8 cellular contexts compared by ENCODE assay signal in genomic region chr11:107858217-107859070, GRCh38. TPM values are rescaled to one million over a fixed set of nuclear protein-coding genes. Genes with fewer than 3 reads are reported as not detected.
A peak's percentile ranks its signal among the peaks of the same experiment; 100 is the strongest.
DNase-seq lines count a peak whose midpoint lies in the region; ATAC-seq, FAIRE-seq and TF ChIP-seq lines count a peak whose summit lies in the region.

SLC35F2 (minus strand) TSS chr11:107858787; CDS start chr11:107858767, 20 bp downstream.

- no peak within 1 kb of the TSS for H3K56ac ChIP-seq in H9 (ENCODE audit: insufficient read length, low read depth, low read length)

- H3K14ac ChIP-seq in H9 (ENCODE audit: insufficient read depth, low read length): peak within 1 kb of the TSS; percentile 61

- peaks cover 18% of the 10 kb centered on the region for H3F3A ChIP-seq in MM.1S (ENCODE audit: insufficient read depth, low read length)

- H4K8ac ChIP-seq in H9 (replicated peaks; ENCODE audit: insufficient read length, low read depth, low read length): no peak within 1 kb of the TSS

- H3T11ph ChIP-seq in H9 (ENCODE audit: low read length): no peak within 1 kb of the TSS

- no peak for TF ChIP-seq POLR2A in heart left ventricle (IDR thresholded peaks at IDR 0.05)

- no peak for FAIRE-seq in urothelium cell line (lab: Jason Lieb, UNC)

- H2AK5ac ChIP-seq in H9 (ENCODE audit: insufficient read length, low read length): no peak within 1 kb of the TSS

- no peak within 1 kb of the TSS for H4K91ac ChIP-seq in H9 (ENCODE audit: insufficient read length, low read depth, low read length)

- no peak within 1 kb of the TSS for H4K5ac ChIP-seq in H9 (ENCODE audit: insufficient read length, low read depth, low read length)

- H2BK12ac ChIP-seq in H9 (ENCODE audit: insufficient read length, low read depth, low read length): no peak within 1 kb of the TSS

- H3K27ac Mint-ChIP-seq in H9 (peak within 1 kb of the TSS; percentile 95 to 98 (median 97)), progenitor cell of endocrine pancreas (peak within 1 kb of the TSS; percentile 95)
- H3K27ac Mint-ChIP-seq in activated naive CD4-positive, alpha-beta T cell treated with anti-CD3 and anti-CD28 coated beads for 36 hours: peak within 1 kb of the TSS; percentile 91

- H3K23ac ChIP-seq in H9 (ENCODE audit: insufficient read length, low read depth, low read length): no peak within 1 kb of the TSS

- H2BK5ac ChIP-seq in H9 (ENCODE audit: insufficient read length, low read length): no peak within 1 kb of the TSS

- H3K9ac ChIP-seq in H9 (ENCODE audit: extremely low read depth, insufficient read length, low read length): peak within 1 kb of the TSS; percentile 54
- H3K9ac ChIP-seq in MM.1S (ENCODE audit: low read length): peak within 1 kb of the TSS; percentile 73

- intact Hi-C loops in activated naive CD4-positive, alpha-beta T cell treated with anti-CD3 and anti-CD28 coated beads for 36 hours (cut with micrococcal nuclease): loop anchor here (1.0 to 5.0 kb wide), 12 partner anchors 18 to 1781 kb away; partner anchors contain the start of genes AASDHPPT, ALKBH8, ATM and CUL5
- intact Hi-C loops in heart left ventricle (cut with DNase I): no loop called here

- H2AFZ ChIP-seq in H9 (ENCODE audit: low read length) (peak within 1 kb of the TSS; percentile 92), MM.1S (ENCODE audit: low read length) (peak within 1 kb of the TSS; percentile 86)

- H3K4me1 ChIP-seq in H9 (ENCODE audit: insufficient read depth, low read length): no peaks in the 10 kb centered on the region; the same call in 1 of the 2 replicates
- peaks cover 9% of the 10 kb centered on the region; the same call in 1 of the 2 replicates for H3K4me1 ChIP-seq in MM.1S (ENCODE audit: low read length)
- H3K4me1 ChIP-seq in heart left ventricle: peaks cover 0 to 23% (median 13%) of the 10 kb centered on the region in 12 donors

- H3K36me3 Mint-ChIP-seq in H9 (ENCODE audit: insufficient read depth in 1 of 3, low read depth in 3 of 3): peaks cover 0 to 2% (median 0%) of the 10 kb centered on the region in 3 experiments; a peak in 1 of 7 replicates
- peaks cover 4% of the 10 kb centered on the region for H3K36me3 Mint-ChIP-seq in activated naive CD4-positive, alpha-beta T cell treated with anti-CD3 and anti-CD28 coated beads for 36 hours (ENCODE audit: low read depth)
- peaks cover 2% of the 10 kb centered on the region for H3K36me3 Mint-ChIP-seq in progenitor cell of endocrine pancreas (ENCODE audit: insufficient read depth)

- no peaks in the 10 kb centered on the region for H3K9me2 ChIP-seq in MM.1S (replicated peaks; ENCODE audit: insufficient read depth, low read length)

- H3K9me3 Mint-ChIP-seq in H9 (no peaks in the 10 kb centered on the region), progenitor cell of endocrine pancreas (ENCODE audit: low read depth) (no peaks in the 10 kb centered on the region)
- no peaks in the 10 kb centered on the region for H3K9me3 Mint-ChIP-seq in activated naive CD4-positive, alpha-beta T cell treated with anti-CD3 and anti-CD28 coated beads for 36 hours

- H3K4ac ChIP-seq in H9 (ENCODE audit: low read depth, low read length): no peak within 1 kb of the TSS

- H2BK120ac ChIP-seq in H9 (ENCODE audit: low read depth, low read length, poor library complexity, severe bottlenecking): no peak within 1 kb of the TSS

- no peaks in the 10 kb centered on the region for H4K20me1 ChIP-seq in H9 (ENCODE audit: control insufficient read depth, insufficient read depth, insufficient read length)
- H4K20me1 ChIP-seq in MM.1S (ENCODE audit: insufficient read depth, low read length): no peaks in the 10 kb centered on the region

- TF ChIP-seq CTCF in H9 (conservative IDR thresholded peaks at IDR 0.05) (peak; percentile 11; the same call in 1 of the 3 replicates), MM.1S (IDR thresholded peaks at IDR 0.05; ENCODE audit: low read length) (peak; percentile 30), heart left ventricle (IDR thresholded peaks at IDR 0.05) (peak in 1 of 12 donors; percentile 10), progenitor cell of endocrine pancreas (IDR thresholded peaks at IDR 0.05; ENCODE audit: unreplicated experiment) (no peak)

- in situ Hi-C loops in SK-MEL-5 (cut with HindIII; ENCODE audit: low pct_unique_long_range_greater_than_20kb, low sequenced_read_pairs): no loop called here

- H3K27me3 Mint-ChIP-seq in H9 (ENCODE audit: low read depth) (peaks cover 17% of the 10 kb centered on the region), progenitor cell of endocrine pancreas (peaks cover 10% of the 10 kb centered on the region)
- H3K27me3 Mint-ChIP-seq in activated naive CD4-positive, alpha-beta T cell treated with anti-CD3 and anti-CD28 coated beads for 36 hours (ENCODE audit: low read depth): no peaks in the 10 kb centered on the region

- H3K27ac ChIP-seq in H9 (ENCODE audit: insufficient read length, low read depth, low read length) (no peak within 1 kb of the TSS), MM.1S (ENCODE audit: low read length) (peak within 1 kb of the TSS; percentile 81), heart left ventricle (peak within 1 kb of the TSS in 7 of 12 donors; percentile 1 to 64 (median 24))

- no CpG with 5 or more reads among the region's 73 CpGs for WGBS in H9 (ENCODE audit: extremely low coverage, insufficient read length, low lambda C conversion rate)
- WGBS in heart left ventricle, 4 donors: 0 to 2% (median 1%) methylated on average over 31 to 73 of the region's 73 CpGs

- H3K4me3 Mint-ChIP-seq in H9: peak within 1 kb of the TSS; percentile 94
- H3K4me3 Mint-ChIP-seq in activated naive CD4-positive, alpha-beta T cell treated with anti-CD3 and anti-CD28 coated beads for 36 hours: peak within 1 kb of the TSS; percentile 95
- H3K4me3 Mint-ChIP-seq in progenitor cell of endocrine pancreas (ENCODE audit: low read depth): peak within 1 kb of the TSS; percentile 94

- CTCF ChIA-PET in activated naive CD4-positive, alpha-beta T cell treated with anti-CD3 and anti-CD28 coated beads for 36 hours (lab: Charles Lee): interaction anchor here (0.7 kb wide), 1 partner anchor 33 kb away, joined by 4 read pairs; no protein-coding TSS in a partner anchor

- DNase-seq in H9 (peak; percentile 86), MM.1S (peak; percentile 91), SK-MEL-5 (ENCODE audit: low read depth, low spot score) (peak; percentile 64), heart left ventricle (peak; percentile 41 to 78 (median 51)), progenitor cell of endocrine pancreas (ENCODE audit: low spot score, unreplicated experiment) (peak; percentile 64), urothelium cell line (ENCODE audit: low spot score) (peak; percentile 82)
- peak; percentile 77 for DNase-seq in activated naive CD4-positive, alpha-beta T cell treated with anti-CD3 and anti-CD28 coated beads for 36 hours

- H3K4me1 Mint-ChIP-seq in H9 (peaks cover 16 to 27% of the 10 kb centered on the region in 2 experiments), progenitor cell of endocrine pancreas (ENCODE audit: low read depth) (peaks cover 6% of the 10 kb centered on the region)
- peaks cover 21% of the 10 kb centered on the region for H3K4me1 Mint-ChIP-seq in activated naive CD4-positive, alpha-beta T cell treated with anti-CD3 and anti-CD28 coated beads for 36 hours (ENCODE audit: low read depth)

- H3K18ac ChIP-seq in H9 (ENCODE audit: insufficient read length, low read depth, low read length): peak within 1 kb of the TSS; percentile 21

- H3K79me1 ChIP-seq in H9 (ENCODE audit: insufficient read depth, low read depth, low read length, poor library complexity, severe bottlenecking): no peaks in the 10 kb centered on the region

- H3K9me3 ChIP-seq in H9 (ENCODE audit: control insufficient read depth, low read depth, low read length) (no peaks in the 10 kb centered on the region), MM.1S (replicated peaks; ENCODE audit: insufficient read depth, low read length) (no peaks in the 10 kb centered on the region), heart left ventricle (no peaks in the 10 kb centered on the region)

- H2BK15ac ChIP-seq in H9 (ENCODE audit: low read depth, low read length): no peak within 1 kb of the TSS; the same call in 1 of the 2 replicates

- peaks cover 13% of the 10 kb centered on the region for H3K23me2 ChIP-seq in H9 (ENCODE audit: insufficient read length, low read depth, low read length, poor library complexity, severe bottlenecking)

- H3K4me2 ChIP-seq in H9 (ENCODE audit: insufficient read depth, insufficient read length, low read length) (peak within 1 kb of the TSS; percentile 97), MM.1S (ENCODE audit: low read depth, low read length) (peak within 1 kb of the TSS; percentile 94)

- no peaks in the 10 kb centered on the region for H3K36me3 ChIP-seq in MM.1S (replicated peaks; ENCODE audit: insufficient read depth, low read length)
- no peaks in the 10 kb centered on the region for H3K36me3 ChIP-seq in heart left ventricle

- H3K79me2 ChIP-seq in H9 (ENCODE audit: insufficient read depth, low read length): no peaks in the 10 kb centered on the region; the same call in 1 of the 2 replicates
- H3K79me2 ChIP-seq in MM.1S (ENCODE audit: low read length): peaks cover 50% of the 10 kb centered on the region

- H3K27me3 ChIP-seq in H9 (ENCODE audit: insufficient read depth, low read length) (no peaks in the 10 kb centered on the region), MM.1S (replicated peaks; ENCODE audit: insufficient read depth, low read length) (no peaks in the 10 kb centered on the region), heart left ventricle (peaks cover 0 to 13% (median 0%) of the 10 kb centered on the region in 9 donors)

- peak within 1 kb of the TSS; percentile 85 for H3K4me3 ChIP-seq in GM08714 (ENCODE audit: low read length)
- H3K4me3 ChIP-seq in MM.1S (ENCODE audit: low read length): peak within 1 kb of the TSS; percentile 95
- H3K4me3 ChIP-seq in heart left ventricle: peak within 1 kb of the TSS; percentile 42 to 86 (median 69)

- no peak within 1 kb of the TSS for H2BK20ac ChIP-seq in H9 (ENCODE audit: low read depth, low read length, poor library complexity, severe bottlenecking)

- ATAC-seq in heart left ventricle: peak; percentile 53 to 92 (median 84)

RNA-seq across cellular contexts. Expression of gene SLC35F2, which starts in this region (rescaled TPM):
- total RNA-seq in H9 (2021) (22.7 and 24.0 TPM in 2 replicates), heart left ventricle (1 to 10 TPM in 5 of 9 donors, under 1 TPM in 4; 0.22 to 2.1 (median 1.1) TPM), progenitor cell of endocrine pancreas (17.5 and 19.4 TPM in 2 replicates)
- 37.8 and 46.5 TPM in 2 replicates for total RNA-seq in SK-MEL-5 (2014; rRNA removed; shearing (Covaris generic))
- polyA plus RNA-seq in SK-MEL-5 (2015; cell fraction: cytosol; rRNA removed): 25.7 and 29.2 TPM in 2 replicates
- polyA plus RNA-seq in SK-MEL-5 (2015; cell fraction: nucleus; rRNA removed): 9.1 and 20.8 TPM in 2 replicates
- 10 to 100 TPM; 18.2 to 20.5 TPM for total RNA-seq in activated naive CD4-positive, alpha-beta T cell treated with anti-CD3 and anti-CD28 coated beads for 36 hours
- polyA plus RNA-seq in heart left ventricle: 1 to 10 TPM in 1 of 2 donors, under 1 TPM in 1; 0.30 to 1.4 TPM
